ENCODE assay signal across 21 cellular contexts in the genomic region with DNA sequence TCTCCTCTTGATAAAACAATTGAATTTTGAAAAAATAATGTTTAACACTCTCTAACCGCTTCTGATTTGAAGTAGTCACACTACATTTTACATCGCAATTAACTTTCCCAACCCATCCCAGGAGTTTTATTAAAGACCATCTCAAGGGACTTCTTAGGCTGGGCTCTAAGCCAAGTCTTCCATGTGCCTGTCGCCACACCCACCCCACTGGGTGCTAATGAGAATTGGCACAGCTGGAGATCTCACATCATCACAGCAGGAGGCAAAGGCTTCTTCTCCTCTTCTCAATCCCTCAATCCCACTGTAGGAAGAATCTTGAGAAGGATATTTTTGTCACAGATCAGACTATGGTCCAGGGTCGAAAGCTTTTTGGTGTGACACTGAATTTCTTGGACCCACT.
DNase-seq lines count a peak whose midpoint lies in the region; ATAC-seq and TF ChIP-seq lines count a peak whose summit lies in the region.
"Had no signal": no experiment of that assay in that cellular context is flagged by ENCODE, and none has a peak within 500 bp of the region (broad histone marks: within the 10 kb centered on the region; RNA-seq: fewer than 3 reads in every experiment).

No MANE protein-coding gene starts in this region.

- H3K9me3 ChIP-seq in upper lobe of right lung (no peaks in the 10 kb centered on the region), gastroesophageal sphincter (no peaks in the 10 kb centered on the region)
- H3K9me3 ChIP-seq: esophagus squamous epithelium, vagina had no signal

- TF ChIP-seq EP300 in gastroesophageal sphincter (IDR thresholded peaks at IDR 0.05), result no peak

- H3K36me3 ChIP-seq in upper lobe of right lung, result no peaks in the 10 kb centered on the region
- no peaks in the 10 kb centered on the region for H3K36me3 ChIP-seq in gastroesophageal sphincter
- H3K36me3 ChIP-seq: esophagus squamous epithelium, vagina had no signal

- WGBS in gastroesophageal sphincter (ENCODE audit: low coverage in 1 of 2), 2 donors, result 65 to 74% methylated on average over 3 to 4 of the region's 4 CpGs

- TF ChIP-seq CTCF in upper lobe of right lung (IDR thresholded peaks at IDR 0.05) (no peak), gastroesophageal sphincter (IDR thresholded peaks at IDR 0.05) (no peak)

- no peak for TF ChIP-seq POLR2A in gastroesophageal sphincter (IDR thresholded peaks at IDR 0.05)

- no peaks in the 10 kb centered on the region for H3K27me3 ChIP-seq in upper lobe of right lung
- H3K27me3 ChIP-seq in gastroesophageal sphincter, result no peaks in the 10 kb centered on the region
- H3K27me3 ChIP-seq: vagina had no signal

- intact Hi-C loops in upper lobe of right lung (cut with DNase I), result no loop called here

- peak; percentile 59 for DNase-seq in COLO668 (lab: John Stamatoyannopoulos, UW; ENCODE audit: unreplicated experiment)
- peak; percentile 42 for DNase-seq in DMS79 treated with DMSO at 0.1 percent for 48 hours (lab: John Stamatoyannopoulos, UW)
- DNase-seq in NCI-H1694 treated with DMSO at 0.1 percent for 48 hours (lab: John Stamatoyannopoulos, UW), result peak; percentile 26
- DNase-seq in NCI-H524 (lab: John Stamatoyannopoulos, UW), result peak; percentile 84 to 92
- no peak for DNase-seq in upper lobe of right lung
- DNase-seq: activated CD4-positive, alpha-beta memory T cell treated with anti-CD3 and anti-CD28 coated beads, Interleukin-2, amount 10 ng/mL, durations not matched to agents 7 days and 5 days; CD4-positive, CD25-positive, alpha-beta regulatory T cell; DND-41; effector memory CD8-positive, alpha-beta T cell; esophagus squamous epithelium; naive thymus-derived CD4-positive, alpha-beta T cell; NCI-H748 treated with DMSO at 0.1 percent for 48 hours; OCI-M1; Right ventricle myocardium superior; small intestine; stimulated activated CD4-positive, alpha-beta T cell treated with anti-CD3 and anti-CD28 coated beads, Interleukin-2, amount 100 ng/mL, for 24 hours had no signal

- no peak overlapping the region for H3K27ac ChIP-seq in upper lobe of right lung
- H3K27ac ChIP-seq in gastroesophageal sphincter, result no peak overlapping the region
- H3K27ac ChIP-seq: esophagus squamous epithelium, vagina had no signal

- H3K4me1 ChIP-seq in upper lobe of right lung (no peaks in the 10 kb centered on the region), gastroesophageal sphincter (no peaks in the 10 kb centered on the region)
- H3K4me1 ChIP-seq: esophagus squamous epithelium, vagina had no signal

- H3K4me3 ChIP-seq in upper lobe of right lung, result no peak overlapping the region
- no peak overlapping the region for H3K4me3 ChIP-seq in gastroesophageal sphincter
- H3K4me3 ChIP-seq: esophagus squamous epithelium, vagina had no signal

- ATAC-seq in upper lobe of right lung, result no peak
- no peak for ATAC-seq in gastroesophageal sphincter
- ATAC-seq in HG02885 (IDR thresholded peaks at IDR 0.05; ENCODE audit: poor library complexity, unreplicated experiment), result no peak
- ATAC-seq: activated CD4-positive, CD25-positive, alpha-beta regulatory T cell treated with anti-CD3 and anti-CD28 coated beads, Interleukin-2, amount 50 U/mL, for 24 hours; effector memory CD8-positive, alpha-beta T cell; naive thymus-derived CD4-positive, alpha-beta T cell; stimulated activated effector memory CD8-positive, alpha-beta T cell treated with anti-CD3 and anti-CD28 coated beads, Interleukin-12 subunit alpha, Interleukin-12 subunit beta, amount 100 ng/mL, for 72 hours had no signal
